Comparison of ENCODE assay signal across 13 cellular contexts in the genomic region with DNA sequence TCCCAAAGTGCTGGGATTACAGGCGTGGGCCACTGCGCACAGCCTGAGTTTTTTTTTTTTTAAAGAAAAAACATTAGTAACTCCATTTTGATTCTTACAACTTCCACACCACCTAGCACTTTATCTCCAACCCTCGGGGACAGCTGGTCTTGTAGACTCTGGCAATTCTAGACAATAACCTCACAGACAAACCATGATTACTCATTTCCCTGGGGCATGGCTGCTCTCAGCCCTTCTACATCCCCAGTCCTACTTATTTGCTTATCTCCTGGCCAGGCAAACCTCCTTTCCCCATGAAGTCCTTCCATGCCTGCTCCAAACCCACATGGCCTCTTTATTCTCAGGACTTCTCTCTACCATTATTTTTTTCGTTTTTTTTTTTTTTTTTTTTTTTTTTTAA.
DNase-seq lines count a peak whose midpoint lies in the region; TF ChIP-seq lines count a peak whose summit lies in the region.
"Had no signal": no experiment of that assay in that cellular context is flagged by ENCODE, and none has a peak within 500 bp of the region (broad histone marks: within the 10 kb centered on the region; RNA-seq: fewer than 3 reads in every experiment).

No MANE protein-coding gene starts in this region.

- H3K79me2 ChIP-seq in GM23248 (ENCODE audit: insufficient read depth) (no peaks in the 10 kb centered on the region), mammary epithelial cell (ENCODE audit: insufficient read depth, low read length) (no peaks in the 10 kb centered on the region)

- no peak for TF ChIP-seq CTCF in AG04449 (IDR thresholded peaks at IDR 0.05; ENCODE audit: insufficient read depth, low read length, missing control alignments)
- TF ChIP-seq CTCF in mammary epithelial cell (conservative IDR thresholded peaks at IDR 0.05 in 1 of 2, IDR thresholded peaks at IDR 0.05 in 1 of 2; ENCODE audit: extremely low read depth in 1 of 2, insufficient read depth in 1 of 2, low read depth in 1 of 2, low read length in 2 of 2) = no peak
- TF ChIP-seq CTCF in right atrium auricular region (IDR thresholded peaks at IDR 0.05) = no peak

- H3K4me1 ChIP-seq in GM23248 (ENCODE audit: insufficient read depth) (peaks cover 5% of the 10 kb centered on the region; the same call in 1 of the 2 replicates), mammary epithelial cell (ENCODE audit: insufficient read depth, low read length) (peaks cover 30% of the 10 kb centered on the region), right atrium auricular region (no peaks in the 10 kb centered on the region)
- H3K4me1 ChIP-seq: BE2C had no signal

- H3K9me3 ChIP-seq in GM23248 (ENCODE audit: low read depth) = no peaks in the 10 kb centered on the region
- peaks cover 3% of the 10 kb centered on the region for H3K9me3 ChIP-seq in mammary epithelial cell (replicated peaks; ENCODE audit: insufficient read depth, low read length)
- H3K9me3 ChIP-seq in right atrium auricular region = no peaks in the 10 kb centered on the region
- H3K9me3 ChIP-seq: BE2C had no signal

- dilution Hi-C loops in mammary epithelial cell (cut with HindIII; ENCODE audit: low sequenced_read_pairs) = no loop called here

- H2AFZ ChIP-seq in GM23248 (no peak overlapping the region), mammary epithelial cell (ENCODE audit: low read depth, low read length) (no peak overlapping the region)

- POLR2A ChIA-PET in AG04449 (lab: Yijun Ruan, JAX) = interaction anchor here (0.7 kb wide), 1 partner anchor 14 kb away, joined by 3 read pairs; no protein-coding TSS in a partner anchor

- H3K27me3 ChIP-seq in GM23248 (replicated peaks; ENCODE audit: insufficient read depth) (no peaks in the 10 kb centered on the region), mammary epithelial cell (ENCODE audit: insufficient read depth, low read length) (no peaks in the 10 kb centered on the region), right atrium auricular region (no peaks in the 10 kb centered on the region)
- H3K27me3 ChIP-seq: BE2C had no signal

- no peaks in the 10 kb centered on the region for H3K9me2 ChIP-seq in GM23248 (ENCODE audit: insufficient read depth)

- WGBS in GM23248 (ENCODE audit: low coverage in 1 of 2, low lambda C conversion rate in 2 of 2, missing lambda C conversion rate in 2 of 2), 2 experiments = 64 to 69% methylated on average over 4 of the region's 4 CpGs
- 74% methylated on average over 4 of the region's 4 CpGs for WGBS in mammary epithelial cell (ENCODE audit: low coverage, missing lambda C conversion rate)

- intact Hi-C loops in mammary epithelial cell (cut with micrococcal nuclease) = no loop called here
- intact Hi-C loops in posterior cingulate gyrus (cut with DNase I) = no loop called here

- H3K4me2 ChIP-seq in GM23248 (ENCODE audit: unreplicated experiment) (no peak overlapping the region), mammary epithelial cell (ENCODE audit: insufficient read depth, low read depth, low read length) (no peak overlapping the region)

- peaks cover 6% of the 10 kb centered on the region; the same call in 1 of the 2 replicates for H3F3A ChIP-seq in GM23248 (ENCODE audit: insufficient read depth)

- H3K4me3 ChIP-seq in AG04449 (ENCODE audit: low read depth, low read length) = no peak overlapping the region
- no peak overlapping the region for H3K4me3 ChIP-seq in GM23248
- no peak overlapping the region for H3K4me3 ChIP-seq in mammary epithelial cell (replicated peaks in 1 of 3; ENCODE audit: insufficient read depth in 1 of 3, low read depth in 2 of 3, low read length in 3 of 3)
- no peak overlapping the region for H3K4me3 ChIP-seq in right atrium auricular region

- no TSS peak for BruUV-seq in mammary epithelial cell (replicated peaks; lab: Mats Ljungman, UMichigan)

- H3K9ac ChIP-seq in GM23248 (no peak overlapping the region), mammary epithelial cell (ENCODE audit: insufficient read depth, low read length) (no peak overlapping the region)

- no peaks in the 10 kb centered on the region for H4K20me1 ChIP-seq in GM23248 (ENCODE audit: insufficient read depth)
- H4K20me1 ChIP-seq in mammary epithelial cell (ENCODE audit: insufficient read depth, low read length) = no peaks in the 10 kb centered on the region

- H3K27ac ChIP-seq in GM23248 (0 out of 2 replicates have a peak overlapping the region, but pooled peaks have one; percentile 8), mammary epithelial cell (ENCODE audit: insufficient read depth, low read depth, low read length) (no peak overlapping the region), right atrium auricular region (peak overlapping the region in 1 of 2 donors; percentile 13)

- CTCF ChIA-PET in AG04449 (lab: Yijun Ruan, JAX) = no interaction called here
- CTCF ChIA-PET in mammary epithelial cell (lab: Charles Lee; ENCODE audit: low non-redundant PET) = no interaction called here

- H3K36me3 ChIP-seq in GM23248 (ENCODE audit: low read depth) = no peaks in the 10 kb centered on the region
- H3K36me3 ChIP-seq in mammary epithelial cell (ENCODE audit: insufficient read depth, low read length) = no peaks in the 10 kb centered on the region
- no peaks in the 10 kb centered on the region for H3K36me3 ChIP-seq in right atrium auricular region
- H3K36me3 ChIP-seq: BE2C had no signal

- in situ Hi-C loops in GM23248 (cut with MboI) = no loop called here
- in situ Hi-C loops in mammary epithelial cell (cut with MboI; ENCODE audit: low sequenced_read_pairs in 2 of 2) = no loop called here

- DNase-seq in AG04449 (ENCODE audit: low read depth, low spot score) = peak; percentile 34
- DNase-seq in GM23248 = peak; percentile 70
- DNase-seq in mammary epithelial cell = peak; percentile 66
- DNase-seq in right atrium auricular region (ENCODE audit: low spot score) = peak; percentile 77
- DNase-seq in NCI-H1092 treated with DMSO at 0.1 percent for 48 hours (lab: John Stamatoyannopoulos, UW) = no peak
- no peak for DNase-seq in posterior cingulate gyrus
- no peak for DNase-seq in NCI-H2107 treated with DMSO at 0.1 percent for 48 hours (lab: John Stamatoyannopoulos, UW; ENCODE audit: unreplicated experiment)
- DNase-seq in COR-L47 (lab: John Stamatoyannopoulos, UW) = no peak
- DNase-seq: activated CD8-positive, alpha-beta memory T cell treated with anti-CD3 and anti-CD28 coated beads, Interleukin-2, amount 50 U/mL, for 4 hours; BE2C; kidney; NCI-H345; stimulated activated CD4-positive, alpha-beta T cell treated with anti-CD3 and anti-CD28 coated beads, Interleukin-4, amount 100 ng/mL, for 4 hours had no signal

Comparison
In these comparisons a context has a peak if more than half of its experiments do, and no peak if none do; other contexts are left out.
1. DNase-seq: peak in AG04449 (single experiment), GM23248 (single experiment), mammary epithelial cell (single experiment) and right atrium auricular region (single experiment); none in NCI-H1092 treated with DMSO at 0.1 percent for 48 hours (single experiment), posterior cingulate gyrus (0 of 10), NCI-H2107 treated with DMSO at 0.1 percent for 48 hours (single experiment) and COR-L47 (single experiment).